Comparison of ENCODE assay signal across 6 cellular contexts in the genomic region with DNA sequence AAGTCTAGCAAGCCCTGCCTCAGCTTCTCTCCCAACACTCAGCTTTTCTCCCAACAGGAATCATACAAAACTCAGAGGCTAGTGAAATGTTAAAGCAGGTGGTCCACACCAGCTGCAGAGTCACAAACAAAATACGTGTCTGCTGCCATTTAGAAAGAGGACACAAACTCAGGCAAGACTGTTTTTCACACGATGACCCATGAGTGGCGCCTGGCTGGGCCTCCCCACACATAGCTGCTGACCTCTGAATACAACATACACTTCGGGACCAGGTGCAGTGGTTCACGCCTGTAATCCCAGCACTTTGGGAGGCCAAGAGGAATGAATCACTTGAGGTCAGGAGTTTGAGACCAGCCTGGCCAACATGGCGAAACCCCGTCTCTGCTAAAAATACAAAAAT. TPM values are rescaled to one million over a fixed set of nuclear protein-coding genes. Genes with fewer than 3 reads are reported as not detected.
"Had no signal": no experiment of that assay in that cellular context is flagged by ENCODE, and none has a peak within 500 bp of the region (broad histone marks: within the 10 kb centered on the region; RNA-seq: fewer than 3 reads in every experiment).

No MANE protein-coding gene starts in this region.

RNA-seq across cellular contexts. Expression of a gene that starts 6.9 kb away (rescaled TPM):
- total RNA-seq: activated CD4-positive, alpha-beta memory T cell treated with anti-CD3 and anti-CD28 coated beads, Interleukin-2, amount 10 ng/mL, durations not matched to agents 7 days and 5 days; M059J; OCI-LY7 had no signal
- polyA plus RNA-seq: IgD-negative memory B cell had no signal

RNA-seq across cellular contexts. Expression of a gene that starts 21.4 kb away (rescaled TPM):
- total RNA-seq: activated CD4-positive, alpha-beta memory T cell treated with anti-CD3 and anti-CD28 coated beads, Interleukin-2, amount 10 ng/mL, durations not matched to agents 7 days and 5 days; activated CD8-positive, alpha-beta memory T cell treated with anti-CD3 and anti-CD28 coated beads, Interleukin-2, amount 10 ng/mL, durations not matched to agents 7 days and 5 days; OCI-LY7; T-helper 2 cell treated with Interferon-gamma antibody and Interleukin-4, amounts not matched to agents 100 ng/mL and 5 ng/mL, for 36 hours had no signal
- polyA plus RNA-seq: IgD-negative memory B cell had no signal
